ENCODE assay signal across 1 cellular context in the genomic region with DNA sequence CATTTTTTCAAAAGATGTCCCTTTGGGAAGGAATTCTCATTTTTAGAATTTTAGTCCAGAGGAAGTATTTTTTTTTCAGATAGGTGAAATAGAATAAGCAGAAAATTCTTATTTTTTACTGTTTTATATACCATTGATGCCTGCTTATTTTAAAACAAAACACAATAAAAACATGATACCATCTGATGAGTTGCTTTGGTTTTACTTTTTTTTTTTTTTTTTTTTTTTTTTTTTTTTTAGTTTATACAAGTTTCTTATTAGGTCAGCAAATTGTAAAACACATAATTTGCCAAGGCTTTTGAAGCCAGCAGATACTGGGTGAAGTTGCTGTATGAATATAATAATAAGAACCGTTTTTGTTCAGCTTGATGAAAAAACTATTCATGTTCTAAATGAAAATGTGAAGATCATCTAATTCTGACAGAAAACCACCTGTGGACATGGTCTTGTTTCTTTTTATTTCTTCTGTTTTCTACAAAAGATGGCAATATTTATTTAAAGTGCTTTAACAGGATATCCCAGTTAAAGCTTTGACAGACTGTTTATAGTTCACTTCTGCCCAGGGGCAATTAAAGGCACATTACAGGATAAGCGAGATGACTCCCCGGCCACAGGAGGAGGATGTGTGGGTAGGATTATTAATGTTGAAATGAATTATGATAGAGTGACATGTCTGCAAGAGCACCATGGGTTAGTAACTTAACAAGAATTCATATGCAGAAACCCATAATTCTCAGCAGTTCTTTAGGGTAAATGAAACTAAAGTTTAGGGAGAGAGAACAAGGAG.
TF ChIP-seq lines count a peak whose summit lies in the region.

No MANE protein-coding gene starts in this region.

TF ChIP-seq in K562, 482 proteins besides CTCF, POLR2A, EP300 and RAD21 (continued from another document and continues in another):
- no peak for TF ChIP-seq ARID3A (IDR thresholded peaks at IDR 0.05; ENCODE audit: borderline replicate concordance, low read depth, low read length)
- no peak for TF ChIP-seq PRPF4 (IDR thresholded peaks at IDR 0.05; ENCODE audit: insufficient read depth, low read depth, low read length, poor library complexity, severe bottlenecking)
- TF ChIP-seq DIDO1 (tag; IDR thresholded peaks at IDR 0.05; ENCODE audit: low read depth), result no peak
- peak; percentile 32 for TF ChIP-seq MEIS2 (IDR thresholded peaks at IDR 0.05; ENCODE audit: partially characterized antibody)
- no peak for TF ChIP-seq POLR2AphosphoS2 (IDR thresholded peaks at IDR 0.05; ENCODE audit: low read length)
- 0 out of 2 replicates have a peak, but pooled peaks have one; percentile 14 for TF ChIP-seq ZNF384 (IDR thresholded peaks at IDR 0.05; ENCODE audit: low read depth, low read length)
- TF ChIP-seq HDAC8 (tag; IDR thresholded peaks at IDR 0.05), result no peak
- TF ChIP-seq HMGN3 (IDR thresholded peaks at IDR 0.05; ENCODE audit: borderline replicate concordance, extremely low read depth, insufficient read length, low read depth, low read length), result no peak
- no peak for TF ChIP-seq SRSF3 (IDR thresholded peaks at IDR 0.05; ENCODE audit: insufficient read depth, low read length)
- no peak for TF ChIP-seq GABPA (tag; conservative IDR thresholded peaks at IDR 0.05; ENCODE audit: low read depth)
- no peak for TF ChIP-seq SNIP1 (IDR thresholded peaks at IDR 0.05; ENCODE audit: low read depth)
- TF ChIP-seq HNRNPUL1 (IDR thresholded peaks at IDR 0.05; ENCODE audit: low read length), result no peak
- 0 out of 2 replicates have a peak, but pooled peaks have one; percentile 9 for TF ChIP-seq ZNF589 (CRISPR knock-in tag; IDR thresholded peaks at IDR 0.05; ENCODE audit: low read depth)
- TF ChIP-seq PHF8 (IDR thresholded peaks at IDR 0.05; ENCODE audit: borderline replicate concordance, low read length), result no peak
- no peak for TF ChIP-seq ETV5 (CRISPR knock-in tag; IDR thresholded peaks at IDR 0.05; ENCODE audit: low read depth)
- TF ChIP-seq, protein P1, sequence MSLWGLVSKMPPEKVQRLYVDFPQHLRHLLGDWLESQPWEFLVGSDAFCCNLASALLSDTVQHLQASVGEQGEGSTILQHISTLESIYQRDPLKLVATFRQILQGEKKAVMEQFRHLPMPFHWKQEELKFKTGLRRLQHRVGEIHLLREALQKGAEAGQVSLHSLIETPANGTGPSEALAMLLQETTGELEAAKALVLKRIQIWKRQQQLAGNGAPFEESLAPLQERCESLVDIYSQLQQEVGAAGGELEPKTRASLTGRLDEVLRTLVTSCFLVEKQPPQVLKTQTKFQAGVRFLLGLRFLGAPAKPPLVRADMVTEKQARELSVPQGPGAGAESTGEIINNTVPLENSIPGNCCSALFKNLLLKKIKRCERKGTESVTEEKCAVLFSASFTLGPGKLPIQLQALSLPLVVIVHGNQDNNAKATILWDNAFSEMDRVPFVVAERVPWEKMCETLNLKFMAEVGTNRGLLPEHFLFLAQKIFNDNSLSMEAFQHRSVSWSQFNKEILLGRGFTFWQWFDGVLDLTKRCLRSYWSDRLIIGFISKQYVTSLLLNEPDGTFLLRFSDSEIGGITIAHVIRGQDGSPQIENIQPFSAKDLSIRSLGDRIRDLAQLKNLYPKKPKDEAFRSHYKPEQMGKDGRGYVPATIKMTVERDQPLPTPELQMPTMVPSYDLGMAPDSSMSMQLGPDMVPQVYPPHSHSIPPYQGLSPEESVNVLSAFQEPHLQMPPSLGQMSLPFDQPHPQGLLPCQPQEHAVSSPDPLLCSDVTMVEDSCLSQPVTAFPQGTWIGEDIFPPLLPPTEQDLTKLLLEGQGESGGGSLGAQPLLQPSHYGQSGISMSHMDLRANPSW (CRISPR knock-in tag; IDR thresholded peaks at IDR 0.05), result no peak
- TF ChIP-seq CBFB (CRISPR knock-in tag; IDR thresholded peaks at IDR 0.05), result no peak
- TF ChIP-seq ZFPM2 (CRISPR knock-in tag; IDR thresholded peaks at IDR 0.05), result no peak
- no peak for TF ChIP-seq ATF7 (IDR thresholded peaks at IDR 0.05)
- TF ChIP-seq NFIX (CRISPR knock-in tag; IDR thresholded peaks at IDR 0.05; ENCODE audit: low read depth), result no peak
- TF ChIP-seq, protein P2, sequence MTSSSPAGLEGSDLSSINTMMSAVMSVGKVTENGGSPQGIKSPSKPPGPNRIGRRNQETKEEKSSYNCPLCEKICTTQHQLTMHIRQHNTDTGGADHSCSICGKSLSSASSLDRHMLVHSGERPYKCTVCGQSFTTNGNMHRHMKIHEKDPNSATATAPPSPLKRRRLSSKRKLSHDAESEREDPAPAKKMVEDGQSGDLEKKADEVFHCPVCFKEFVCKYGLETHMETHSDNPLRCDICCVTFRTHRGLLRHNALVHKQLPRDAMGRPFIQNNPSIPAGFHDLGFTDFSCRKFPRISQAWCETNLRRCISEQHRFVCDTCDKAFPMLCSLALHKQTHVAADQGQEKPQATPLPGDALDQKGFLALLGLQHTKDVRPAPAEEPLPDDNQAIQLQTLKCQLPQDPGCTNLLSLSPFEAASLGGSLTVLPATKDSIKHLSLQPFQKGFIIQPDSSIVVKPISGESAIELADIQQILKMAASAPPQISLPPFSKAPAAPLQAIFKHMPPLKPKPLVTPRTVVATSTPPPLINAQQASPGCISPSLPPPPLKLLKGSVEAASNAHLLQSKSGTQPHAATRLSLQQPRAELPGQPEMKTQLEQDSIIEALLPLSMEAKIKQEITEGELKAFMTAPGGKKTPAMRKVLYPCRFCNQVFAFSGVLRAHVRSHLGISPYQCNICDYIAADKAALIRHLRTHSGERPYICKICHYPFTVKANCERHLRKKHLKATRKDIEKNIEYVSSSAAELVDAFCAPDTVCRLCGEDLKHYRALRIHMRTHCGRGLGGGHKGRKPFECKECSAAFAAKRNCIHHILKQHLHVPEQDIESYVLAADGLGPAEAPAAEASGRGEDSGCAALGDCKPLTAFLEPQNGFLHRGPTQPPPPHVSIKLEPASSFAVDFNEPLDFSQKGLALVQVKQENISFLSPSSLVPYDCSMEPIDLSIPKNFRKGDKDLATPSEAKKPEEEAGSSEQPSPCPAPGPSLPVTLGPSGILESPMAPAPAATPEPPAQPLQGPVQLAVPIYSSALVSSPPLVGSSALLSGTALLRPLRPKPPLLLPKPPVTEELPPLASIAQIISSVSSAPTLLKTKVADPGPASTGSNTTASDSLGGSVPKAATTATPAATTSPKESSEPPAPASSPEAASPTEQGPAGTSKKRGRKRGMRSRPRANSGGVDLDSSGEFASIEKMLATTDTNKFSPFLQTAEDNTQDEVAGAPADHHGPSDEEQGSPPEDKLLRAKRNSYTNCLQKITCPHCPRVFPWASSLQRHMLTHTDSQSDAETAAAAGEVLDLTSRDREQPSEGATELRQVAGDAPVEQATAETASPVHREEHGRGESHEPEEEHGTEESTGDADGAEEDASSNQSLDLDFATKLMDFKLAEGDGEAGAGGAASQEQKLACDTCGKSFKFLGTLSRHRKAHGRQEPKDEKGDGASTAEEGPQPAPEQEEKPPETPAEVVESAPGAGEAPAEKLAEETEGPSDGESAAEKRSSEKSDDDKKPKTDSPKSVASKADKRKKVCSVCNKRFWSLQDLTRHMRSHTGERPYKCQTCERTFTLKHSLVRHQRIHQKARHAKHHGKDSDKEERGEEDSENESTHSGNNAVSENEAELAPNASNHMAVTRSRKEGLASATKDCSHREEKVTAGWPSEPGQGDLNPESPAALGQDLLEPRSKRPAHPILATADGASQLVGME (CRISPR knock-in tag; IDR thresholded peaks at IDR 0.05), result no peak
- no peak for TF ChIP-seq SUPT5H (IDR thresholded peaks at IDR 0.05)
- TF ChIP-seq MCM5 (IDR thresholded peaks at IDR 0.05; ENCODE audit: low read depth), result no peak
- no peak for TF ChIP-seq CUX1 (CRISPR knock-in tag; IDR thresholded peaks at IDR 0.05)
- no peak for TF ChIP-seq HDAC6 (IDR thresholded peaks at IDR 0.05; ENCODE audit: low read depth, low read length)
- no peak for TF ChIP-seq BHLHE40 (IDR thresholded peaks at IDR 0.05; ENCODE audit: low read length)
- no peak for TF ChIP-seq RNF2 (IDR thresholded peaks at IDR 0.05)
- TF ChIP-seq KHSRP (IDR thresholded peaks at IDR 0.05), result no peak
- TF ChIP-seq KLF13 (tag; IDR thresholded peaks at IDR 0.05; ENCODE audit: borderline replicate concordance, low read depth), result no peak
- TF ChIP-seq PPARD (CRISPR knock-in tag; IDR thresholded peaks at IDR 0.05), result no peak
- no peak for TF ChIP-seq E2F5 (CRISPR knock-in tag; IDR thresholded peaks at IDR 0.05)
- TF ChIP-seq, protein P3, sequence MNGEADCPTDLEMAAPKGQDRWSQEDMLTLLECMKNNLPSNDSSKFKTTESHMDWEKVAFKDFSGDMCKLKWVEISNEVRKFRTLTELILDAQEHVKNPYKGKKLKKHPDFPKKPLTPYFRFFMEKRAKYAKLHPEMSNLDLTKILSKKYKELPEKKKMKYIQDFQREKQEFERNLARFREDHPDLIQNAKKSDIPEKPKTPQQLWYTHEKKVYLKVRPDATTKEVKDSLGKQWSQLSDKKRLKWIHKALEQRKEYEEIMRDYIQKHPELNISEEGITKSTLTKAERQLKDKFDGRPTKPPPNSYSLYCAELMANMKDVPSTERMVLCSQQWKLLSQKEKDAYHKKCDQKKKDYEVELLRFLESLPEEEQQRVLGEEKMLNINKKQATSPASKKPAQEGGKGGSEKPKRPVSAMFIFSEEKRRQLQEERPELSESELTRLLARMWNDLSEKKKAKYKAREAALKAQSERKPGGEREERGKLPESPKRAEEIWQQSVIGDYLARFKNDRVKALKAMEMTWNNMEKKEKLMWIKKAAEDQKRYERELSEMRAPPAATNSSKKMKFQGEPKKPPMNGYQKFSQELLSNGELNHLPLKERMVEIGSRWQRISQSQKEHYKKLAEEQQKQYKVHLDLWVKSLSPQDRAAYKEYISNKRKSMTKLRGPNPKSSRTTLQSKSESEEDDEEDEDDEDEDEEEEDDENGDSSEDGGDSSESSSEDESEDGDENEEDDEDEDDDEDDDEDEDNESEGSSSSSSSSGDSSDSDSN (IDR thresholded peaks at IDR 0.05; ENCODE audit: borderline replicate concordance in 1 of 2, low read depth in 2 of 2, low read length in 2 of 2), result no peak
- no peak for TF ChIP-seq RBBP5 (IDR thresholded peaks at IDR 0.05; ENCODE audit: borderline replicate concordance, insufficient read depth, low read length, poor library complexity, severe bottlenecking)
- TF ChIP-seq ZFP30 (CRISPR knock-in tag; IDR thresholded peaks at IDR 0.05; ENCODE audit: borderline replicate concordance), result no peak
- no peak for TF ChIP-seq E2F6 (IDR thresholded peaks at IDR 0.05; ENCODE audit: borderline replicate concordance in 1 of 2, extremely low read depth in 1 of 2, insufficient read depth in 1 of 2, insufficient read length in 1 of 2, low read depth in 1 of 2, low read length in 1 of 2, poor library complexity in 1 of 2, severe bottlenecking in 1 of 2)
